8 cellular contexts compared by ENCODE assay signal in the genomic region with DNA sequence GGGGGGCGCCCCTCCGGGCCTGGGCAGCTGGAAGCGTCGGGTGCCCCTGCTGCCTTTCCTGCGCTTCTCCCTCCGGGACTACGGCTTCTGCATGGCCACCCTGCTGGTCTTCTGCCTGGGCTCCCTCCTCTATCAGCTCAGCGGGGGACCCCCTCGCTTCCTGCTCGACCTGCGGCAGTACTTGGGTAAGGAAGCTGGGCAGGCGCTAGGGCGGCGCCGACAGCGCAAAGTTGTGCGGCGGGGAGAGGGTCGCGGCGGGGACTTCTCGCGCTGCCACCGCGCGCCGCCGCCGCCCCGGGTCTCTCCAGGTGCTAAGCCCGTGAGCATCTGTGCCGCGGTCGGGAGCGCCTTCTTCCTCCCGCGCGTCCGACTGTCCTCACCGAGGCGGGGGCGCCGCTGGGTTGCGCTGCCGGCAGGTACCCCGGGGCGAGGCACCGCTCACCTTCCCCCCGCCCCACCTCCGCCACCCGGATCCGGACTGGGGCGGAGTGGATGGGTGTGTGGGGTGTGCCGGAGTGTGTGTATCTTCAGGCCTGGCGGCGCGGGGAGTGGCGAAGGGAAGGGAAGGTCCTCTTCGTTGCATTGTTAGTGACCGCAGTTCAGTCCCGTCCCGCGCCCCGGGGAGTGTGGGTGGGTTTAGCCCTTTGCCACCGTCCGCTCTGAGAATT.
DNase-seq lines count a peak whose midpoint lies in the region; ATAC-seq and TF ChIP-seq lines count a peak whose summit lies in the region.

No MANE protein-coding gene starts in this region.

- peak overlapping the region; percentile 78 for H3K4me3 ChIP-seq in AG04449 (ENCODE audit: low read depth, low read length)

- peak overlapping the region; percentile 97 for H3K27ac Mint-ChIP-seq in memory B cell

- H3K4me3 Mint-ChIP-seq in memory B cell, result peak overlapping the region; percentile 93

- DNase-seq in AG04449 (ENCODE audit: low read depth, low spot score), result no peak
- DNase-seq in LoVo (ENCODE audit: low spot score), result peak; percentile 56
- peak; percentile 33 to 48 for DNase-seq in activated CD4-positive, alpha-beta T cell treated with anti-CD3 and anti-CD28 coated beads for 4 hours
- DNase-seq in effector CD4-positive, alpha-beta T cell, result peak; percentile 51
- DNase-seq in memory B cell (ENCODE audit: low spot score in 2 of 2), result peak; percentile 74 to 77
- DNase-seq in stimulated activated naive CD8-positive, alpha-beta T cell treated with anti-CD3 and anti-CD28 coated beads, Interleukin-15, Interleukin-2, amounts not matched to agents 100 U/mL and 50 U/mL, for 24 hours, result peak; percentile 45
- DNase-seq in NCI-H1436 (lab: John Stamatoyannopoulos, UW), result no peak

- no peaks in the 10 kb centered on the region for H3K27me3 Mint-ChIP-seq in memory B cell

- H3K9me3 Mint-ChIP-seq in memory B cell, result no peaks in the 10 kb centered on the region

- H3K4me1 Mint-ChIP-seq in memory B cell, result peaks cover 43% of the 10 kb centered on the region

- ATAC-seq in GM18868 (IDR thresholded peaks at IDR 0.05; ENCODE audit: unreplicated experiment), result peak; percentile 45
- peak; percentile 73 for ATAC-seq in memory B cell (ENCODE audit: low read depth)
- ATAC-seq in stimulated activated naive CD8-positive, alpha-beta T cell treated with anti-CD3 and anti-CD28 coated beads, Interleukin-15, Interleukin-2, amounts not matched to agents 100 U/mL and 50 U/mL, for 24 hours, result peak; percentile 30

- no peaks in the 10 kb centered on the region for H3K36me3 Mint-ChIP-seq in memory B cell

- POLR2A ChIA-PET in AG04449 (lab: Yijun Ruan, JAX), result interaction anchor here (0.7 to 1.4 kb wide), 3 partner anchors 14 to 224 kb away, joined by 3 to 5 read pairs (median 3); no protein-coding TSS in a partner anchor

- TF ChIP-seq CTCF in AG04449 (IDR thresholded peaks at IDR 0.05; ENCODE audit: insufficient read depth, low read length, missing control alignments), result peak; percentile 0

- CTCF ChIA-PET in AG04449 (lab: Yijun Ruan, JAX), result interaction anchor here (0.5 to 3.1 kb wide), 14 partner anchors 10 to 281 kb away, joined by 3 to 15 read pairs (median 4); no protein-coding TSS in a partner anchor

Comparison
In these comparisons a context has a peak if more than half of its experiments do, and no peak if none do; other contexts are left out.
1. DNase-seq: peak in LoVo (single experiment), activated CD4-positive, alpha-beta T cell treated with anti-CD3 and anti-CD28 coated beads for 4 hours (2 of 2), effector CD4-positive, alpha-beta T cell (single experiment), memory B cell (2 of 2) and stimulated activated naive CD8-positive, alpha-beta T cell treated with anti-CD3 and anti-CD28 coated beads, Interleukin-15, Interleukin-2, amounts not matched to agents 100 U/mL and 50 U/mL, for 24 hours (single experiment); none in AG04449 (single experiment) and NCI-H1436 (single experiment).
2. Peak in every context shown above with its lines, with median percentiles within 50 percentile points of each other: ATAC-seq.